ENCODE assay signal across 8 cellular contexts in genomic region chr7:102272075-102272916, GRCh38.
A peak's percentile ranks its signal among the peaks of the same experiment; 100 is the strongest.
DNase-seq lines count a peak whose midpoint lies in the region; ATAC-seq and TF ChIP-seq lines count a peak whose summit lies in the region.

No MANE protein-coding gene starts in this region.

- peaks cover 3% of the 10 kb centered on the region for H3K4me1 Mint-ChIP-seq in memory B cell

- no peak overlapping the region for H3K4me3 Mint-ChIP-seq in memory B cell

- no peaks in the 10 kb centered on the region for H3K27me3 Mint-ChIP-seq in memory B cell

- peak; percentile 80 for TF ChIP-seq CTCF in GM20000 (IDR thresholded peaks at IDR 0.05; ENCODE audit: extremely low read depth, missing control alignments)

- no peaks in the 10 kb centered on the region for H3K9me3 Mint-ChIP-seq in memory B cell

- peak; percentile 82 for DNase-seq in Ammon's horn (ENCODE audit: low spot score)
- peak; percentile 83 for DNase-seq in GM20000 (ENCODE audit: low spot score)
- DNase-seq in NCI-H526 (lab: John Stamatoyannopoulos, UW): peak; percentile 57 to 86
- peak; percentile 40 to 73 for DNase-seq in activated CD8-positive, alpha-beta memory T cell treated with anti-CD3 and anti-CD28 coated beads for 1 hour (ENCODE audit: extremely low read depth in 1 of 2, low read depth in 1 of 2)
- peak; percentile 73 for DNase-seq in effector CD8-positive, alpha-beta T cell (lab: John Stamatoyannopoulos, UW)
- peak; percentile 75 to 84 for DNase-seq in memory B cell (ENCODE audit: low spot score in 2 of 2)
- peak; percentile 57 for DNase-seq in stimulated activated CD8-positive, alpha-beta memory T cell treated with anti-CD3 and anti-CD28 coated beads, Interleukin-15, amount 100 ng/mL, for 1 hour (ENCODE audit: low read depth)

- no peak overlapping the region for H3K27ac Mint-ChIP-seq in memory B cell

- ATAC-seq in memory B cell (ENCODE audit: low read depth): peak; percentile 85
- ATAC-seq in HG03460 (IDR thresholded peaks at IDR 0.05; ENCODE audit: unreplicated experiment): no peak

- H3K36me3 Mint-ChIP-seq in memory B cell: no peaks in the 10 kb centered on the region
